13 cellular contexts compared by ENCODE assay signal in genomic region chr1:29437946-29438345, GRCh38.
A peak's percentile ranks its signal among the peaks of the same experiment; 100 is the strongest.
DNase-seq lines count a peak whose midpoint lies in the region; ATAC-seq lines count a peak whose summit lies in the region.
"Had no signal": no experiment of that assay in that cellular context is flagged by ENCODE, and none has a peak within 500 bp of the region (broad histone marks: within the 10 kb centered on the region; RNA-seq: fewer than 3 reads in every experiment).

No MANE protein-coding gene starts in this region.

- intact Hi-C loops in sciatic nerve (cut with DNase I) = no loop called here

- H3K9me3 ChIP-seq in MG63 = no peaks in the 10 kb centered on the region
- H3K9me3 ChIP-seq: A549, BE2C had no signal

- DNase-seq in LHCN-M2 (ENCODE audit: low read depth) = peak; percentile 13
- DNase-seq in MG63 = peak; percentile 40
- DNase-seq in islet precursor cell = peak; percentile 53
- peak; percentile 15 for DNase-seq in sciatic nerve (ENCODE audit: low spot score)
- DNase-seq in activated CD8-positive, alpha-beta memory T cell treated with anti-CD3 and anti-CD28 coated beads for 24 hours = no peak
- DNase-seq in NK-92 (lab: John Stamatoyannopoulos, UW; ENCODE audit: unreplicated experiment) = no peak
- DNase-seq: BE2C; CD4-positive, alpha-beta memory T cell; DMS53; GF-D8; GOT3; H9 had no signal

- no peaks in the 10 kb centered on the region for H3K36me3 ChIP-seq in MG63
- H3K36me3 ChIP-seq: BE2C had no signal

- H3K27me3 ChIP-seq in MG63 = peaks cover 13% of the 10 kb centered on the region; the same call in 1 of the 2 replicates
- H3K27me3 ChIP-seq: BE2C had no signal

- no peak overlapping the region for H3K4me3 ChIP-seq in MG63
- H3K4me3 ChIP-seq: A549 had no signal

- no peak for ATAC-seq in sciatic nerve
- ATAC-seq: A549 had no signal

Comparison
In these comparisons a context has a peak if more than half of its experiments do, and no peak if none do; other contexts are left out.
1. DNase-seq: peak in LHCN-M2 (single experiment), MG63 (single experiment), islet precursor cell (single experiment) and sciatic nerve (single experiment); none in activated CD8-positive, alpha-beta memory T cell treated with anti-CD3 and anti-CD28 coated beads for 24 hours (single experiment) and NK-92 (single experiment).